In genomic region chr22:27786253-27786898, GRCh38 we compare ENCODE assay signal across 25 cellular contexts. TPM values are rescaled to one million over a fixed set of nuclear protein-coding genes. Genes with fewer than 3 reads are reported as not detected.
DNase-seq lines count a peak whose midpoint lies in the region; TF ChIP-seq lines count a peak whose summit lies in the region.
"Had no signal": no experiment of that assay in that cellular context is flagged by ENCODE, and none has a peak within 500 bp of the region (broad histone marks: within the 10 kb centered on the region; RNA-seq: fewer than 3 reads in every experiment).

No MANE protein-coding gene starts in this region.

- H3K27ac ChIP-seq in RWPE1, result peak overlapping the region; percentile 22; the same call in 1 of the 2 replicates
- H3K27ac ChIP-seq in esophagus muscularis mucosa (replicated peaks in 1 of 4), result peak overlapping the region; percentile 82 to 95 (median 92)
- peak overlapping the region; percentile 58 for H3K27ac ChIP-seq in muscle layer of duodenum (ENCODE audit: low read length)
- peak overlapping the region; percentile 41 for H3K27ac ChIP-seq in stomach smooth muscle (ENCODE audit: low read length)
- H3K27ac ChIP-seq: colonic mucosa, spleen had no signal

- H3K4me3 ChIP-seq in esophagus muscularis mucosa (peak overlapping the region in 1 of 4 donors; percentile 34), muscle layer of duodenum (ENCODE audit: low read depth in 1 of 2, low read length in 2 of 2) (no peak overlapping the region), stomach smooth muscle (ENCODE audit: low read length in 2 of 2) (no peak overlapping the region)
- H3K4me3 ChIP-seq: colonic mucosa, hepatocyte, lung, spleen, uterus had no signal

- no peaks in the 10 kb centered on the region for H3K9me3 ChIP-seq in esophagus muscularis mucosa
- H3K9me3 ChIP-seq in muscle layer of duodenum (ENCODE audit: control insufficient read depth in 1 of 2, low read length in 2 of 2), result no peaks in the 10 kb centered on the region
- H3K9me3 ChIP-seq in stomach smooth muscle (ENCODE audit: control insufficient read depth in 2 of 2, low read length in 2 of 2), result no peaks in the 10 kb centered on the region
- H3K9me3 ChIP-seq: colonic mucosa, spleen, uterus had no signal

- TF ChIP-seq POLR2A in esophagus muscularis mucosa (IDR thresholded peaks at IDR 0.05; ENCODE audit: low read depth), result no peak

- H3K36me3 ChIP-seq in esophagus muscularis mucosa (no peaks in the 10 kb centered on the region), muscle layer of duodenum (ENCODE audit: control insufficient read depth in 1 of 2, insufficient read depth in 2 of 2, low read length in 2 of 2) (no peaks in the 10 kb centered on the region), stomach smooth muscle (ENCODE audit: control insufficient read depth in 2 of 2, insufficient read depth in 2 of 2, low read length in 2 of 2) (no peaks in the 10 kb centered on the region)
- H3K36me3 ChIP-seq: colonic mucosa, spleen, uterus had no signal

- 64% methylated on average over 15 of the region's 15 CpGs for WGBS in esophagus muscularis mucosa

- H3K4me1 ChIP-seq in esophagus muscularis mucosa (peaks cover 19 to 86% (median 84%) of the 10 kb centered on the region in 4 donors), muscle layer of duodenum (ENCODE audit: control insufficient read depth in 1 of 2, insufficient read depth in 2 of 2, low read length in 2 of 2) (peaks cover 0 to 13% of the 10 kb centered on the region in 2 donors), stomach smooth muscle (ENCODE audit: control insufficient read depth, insufficient read depth, low read length) (peaks cover 31% of the 10 kb centered on the region)
- H3K4me1 ChIP-seq: colonic mucosa, uterus had no signal

- POLR2A ChIA-PET in RWPE1 (lab: Yijun Ruan, JAX; ENCODE audit: low non-redundant PET), result no interaction called here

- H3K27me3 ChIP-seq in esophagus muscularis mucosa (no peaks in the 10 kb centered on the region), muscle layer of duodenum (ENCODE audit: low read depth, low read length) (no peaks in the 10 kb centered on the region), stomach smooth muscle (ENCODE audit: control insufficient read depth in 1 of 2, insufficient read depth in 2 of 2, low read length in 2 of 2) (no peaks in the 10 kb centered on the region)
- H3K27me3 ChIP-seq: colonic mucosa, uterus had no signal

- CTCF ChIA-PET in RWPE1 (lab: Yijun Ruan, JAX), result no interaction called here

- in situ Hi-C loops in GM13976 (cut with MboI; ENCODE audit: low sequenced_read_pairs, unreplicated experiment), result no loop called here

- DNase-seq in RWPE1 (ENCODE audit: low spot score) (no peak), esophagus muscularis mucosa (ENCODE audit: extremely low spot score) (no peak), SHP77 treated with DMSO at 0.1 percent for 48 hours (lab: John Stamatoyannopoulos, UW) (no peak), NCI-H2227 (lab: John Stamatoyannopoulos, UW; ENCODE audit: unreplicated experiment) (no peak), GM13976 (ENCODE audit: low spot score) (no peak), CD1c-positive myeloid dendritic cell (ENCODE audit: extremely low spot score) (no peak)
- DNase-seq: ACHN; activated B cell treated with CpG ODN at 0.5 μM for 24 hours; activated CD8-positive, alpha-beta T cell treated with anti-CD3 and anti-CD28 coated beads for 36 hours; activated naive CD4-positive, alpha-beta T cell treated with anti-CD3 and anti-CD28 coated beads for 36 hours; activated T-cell treated with anti-CD3 and anti-CD28 coated beads, Interleukin-2, amount 50 U/mL, for 1 hour; anterior cingulate cortex; CD4-positive, CD25-positive, alpha-beta regulatory T cell; colonic mucosa; DMS 273 treated with DMSO at 0.1 percent for 48 hours; NCI-H1092 treated with DMSO at 0.1 percent for 48 hours; NCI-H510A treated with DMSO at 0.1 percent for 48 hours; NK-92 treated with Interleukin-12 subunit alpha and Interleukin-12 subunit beta, amount 100 ng/mL, for 24 hours; spleen; T1000; uterus had no signal

- TF ChIP-seq CTCF in RWPE1 (conservative IDR thresholded peaks at IDR 0.05; ENCODE audit: low read depth) (no peak), esophagus muscularis mucosa (IDR thresholded peaks at IDR 0.05) (no peak), GM13976 (IDR thresholded peaks at IDR 0.05; ENCODE audit: borderline replicate concordance, control extremely low read depth, extremely low read depth, insufficient read depth, missing control alignments) (no peak)

- no peak overlapping the region for H3K9ac ChIP-seq in stomach smooth muscle (ENCODE audit: low read length in 2 of 2)

- intact Hi-C loops in esophagus muscularis mucosa (cut with DNase I), result no loop called here

- no peak for TF ChIP-seq EP300 in esophagus muscularis mucosa (IDR thresholded peaks at IDR 0.05)

RNA-seq across cellular contexts. Expression of gene MN1, which starts 15.2 kb away (rescaled TPM):
- total RNA-seq in esophagus muscularis mucosa, result 10 to 100 TPM; 16.2 to 47.3 (median 29.0) TPM

Comparison
In these comparisons a context has a peak if more than half of its experiments do, and no peak if none do; other contexts are left out.
1. H3K27ac ChIP-seq: peak in every context shown above with its lines; median percentile 92 in esophagus muscularis mucosa; 58 in muscle layer of duodenum; 41 in stomach smooth muscle; 22 in RWPE1.